ENCODE assay signal across 1 cellular context in the genomic region with DNA sequence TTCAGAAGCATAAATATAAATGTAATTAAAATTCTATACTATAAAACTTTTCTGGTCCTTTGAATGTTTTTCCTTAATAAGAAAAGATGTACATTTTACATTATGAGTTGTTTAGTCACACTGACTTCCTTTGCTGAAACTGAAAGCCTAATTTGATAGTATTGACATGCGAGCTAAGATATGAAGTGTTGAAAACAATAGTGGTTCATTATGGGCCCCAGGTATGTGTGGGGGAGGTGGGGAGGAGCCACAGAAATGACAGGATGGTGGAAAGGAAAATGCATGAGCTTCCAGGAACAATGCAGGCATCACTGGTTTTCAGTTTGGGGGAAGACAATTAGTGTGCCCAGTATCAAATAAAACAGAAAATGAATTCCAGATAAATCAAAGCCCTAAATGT.
TF ChIP-seq lines count a peak whose summit lies in the region.

No MANE protein-coding gene starts in this region.

TF ChIP-seq in H1, 55 proteins besides CTCF, POLR2A, EP300 and RAD21 (continued from another document):
- TF ChIP-seq, protein P1, sequence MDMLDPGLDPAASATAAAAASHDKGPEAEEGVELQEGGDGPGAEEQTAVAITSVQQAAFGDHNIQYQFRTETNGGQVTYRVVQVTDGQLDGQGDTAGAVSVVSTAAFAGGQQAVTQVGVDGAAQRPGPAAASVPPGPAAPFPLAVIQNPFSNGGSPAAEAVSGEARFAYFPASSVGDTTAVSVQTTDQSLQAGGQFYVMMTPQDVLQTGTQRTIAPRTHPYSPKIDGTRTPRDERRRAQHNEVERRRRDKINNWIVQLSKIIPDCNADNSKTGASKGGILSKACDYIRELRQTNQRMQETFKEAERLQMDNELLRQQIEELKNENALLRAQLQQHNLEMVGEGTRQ (IDR thresholded peaks at IDR 0.05; ENCODE audit: low read length) = no peak
- TF ChIP-seq GTF2F1 (IDR thresholded peaks at IDR 0.05; ENCODE audit: borderline replicate concordance, low read depth, low read length) (no peak), PHF8 (conservative IDR thresholded peaks at IDR 0.05; ENCODE audit: low read depth, low read length) (no peak), SP4 (IDR thresholded peaks at IDR 0.05; ENCODE audit: low read length) (no peak), HDAC6 (IDR thresholded peaks at IDR 0.05; ENCODE audit: low read depth, low read length) (no peak), KDM5A (IDR thresholded peaks at IDR 0.05; ENCODE audit: low read length) (no peak), TCF12 (IDR thresholded peaks at IDR 0.05; ENCODE audit: low read depth, low read length) (no peak), HDAC2 (IDR thresholded peaks at IDR 0.05; ENCODE audit: borderline replicate concordance in 1 of 2, low read depth in 2 of 2, low read length in 2 of 2) (no peak), SIRT6 (IDR thresholded peaks at IDR 0.05; ENCODE audit: low read length) (no peak), MAFK (IDR thresholded peaks at IDR 0.05; ENCODE audit: low read depth, low read length) (no peak), KDM4A (IDR thresholded peaks at IDR 0.05; ENCODE audit: low read depth, low read length, severe bottlenecking) (no peak), JUN (IDR thresholded peaks at IDR 0.05; ENCODE audit: low read depth, low read length) (no peak)
- TF ChIP-seq, protein P2, sequence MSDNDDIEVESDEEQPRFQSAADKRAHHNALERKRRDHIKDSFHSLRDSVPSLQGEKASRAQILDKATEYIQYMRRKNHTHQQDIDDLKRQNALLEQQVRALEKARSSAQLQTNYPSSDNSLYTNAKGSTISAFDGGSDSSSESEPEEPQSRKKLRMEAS (IDR thresholded peaks at IDR 0.05) = no peak
- TF ChIP-seq, protein P3, sequence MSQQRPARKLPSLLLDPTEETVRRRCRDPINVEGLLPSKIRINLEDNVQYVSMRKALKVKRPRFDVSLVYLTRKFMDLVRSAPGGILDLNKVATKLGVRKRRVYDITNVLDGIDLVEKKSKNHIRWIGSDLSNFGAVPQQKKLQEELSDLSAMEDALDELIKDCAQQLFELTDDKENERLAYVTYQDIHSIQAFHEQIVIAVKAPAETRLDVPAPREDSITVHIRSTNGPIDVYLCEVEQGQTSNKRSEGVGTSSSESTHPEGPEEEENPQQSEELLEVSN (IDR thresholded peaks at IDR 0.05) = no peak
